ENCODE assay signal across 20 cellular contexts in the genomic region with DNA sequence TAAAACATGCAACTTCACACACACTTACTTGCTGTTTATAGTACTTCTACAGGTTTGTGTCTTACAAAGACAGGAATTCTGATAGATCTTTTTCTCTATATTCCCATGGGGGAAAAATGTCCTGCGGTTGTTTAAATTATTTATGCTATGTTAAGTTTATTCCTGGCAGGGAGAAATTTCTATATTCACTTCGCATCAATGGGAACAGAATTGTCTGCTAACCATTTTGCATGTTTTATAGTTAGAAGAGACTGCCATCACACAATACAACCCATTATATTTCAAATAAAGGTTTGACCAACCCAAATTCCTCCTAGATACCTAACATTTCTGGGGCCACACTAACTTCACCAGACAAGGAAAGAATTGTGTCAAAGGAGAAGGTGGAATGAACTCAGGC.
"Had no signal": no experiment of that assay in that cellular context is flagged by ENCODE, and none has a peak within 500 bp of the region (broad histone marks: within the 10 kb centered on the region; RNA-seq: fewer than 3 reads in every experiment).

No MANE protein-coding gene starts in this region.

- H2AFZ ChIP-seq: parathyroid adenoma had no signal

- H3K4me1 ChIP-seq: colonic mucosa, esophagus muscularis mucosa, foreskin keratinocyte, heart right ventricle, lower lobe of right lung, parathyroid adenoma, right lobe of liver, tibial nerve, upper lobe of left lung, uterus had no signal

- ATAC-seq: foreskin keratinocyte; heart right ventricle; left ventricle myocardium superior; lower lobe of right lung; natural killer cell; right lobe of liver; stimulated activated naive B cell treated with anti-CD40 and anti-IgM and Interleukin-4, amounts not matched to agents 10 μg/mL and 1 μg/mL and 100 μg/mL, for 72 hours had no signal

- H3K27ac ChIP-seq: colonic mucosa, esophagus muscularis mucosa, foreskin keratinocyte, heart right ventricle, lower lobe of right lung, parathyroid adenoma, right lobe of liver, thoracic aorta, tibial nerve, upper lobe of left lung, uterus had no signal

- H3K4me3 ChIP-seq: colonic mucosa, esophagus muscularis mucosa, heart right ventricle, lower lobe of right lung, right lobe of liver, thoracic aorta, tibial nerve, upper lobe of left lung, uterus had no signal

- H3K9ac ChIP-seq: parathyroid adenoma had no signal

- H3K36me3 ChIP-seq: colonic mucosa, esophagus muscularis mucosa, heart right ventricle, lower lobe of right lung, right lobe of liver, thoracic aorta, tibial nerve, upper lobe of left lung, uterus had no signal

- H3K9me3 ChIP-seq: colonic mucosa, right lobe of liver, tibial nerve had no signal

- H3K27me3 ChIP-seq: colonic mucosa, esophagus muscularis mucosa, foreskin keratinocyte, heart right ventricle, right lobe of liver, tibial nerve, upper lobe of left lung, uterus had no signal

- DNase-seq: colonic mucosa; effector memory CD4-positive, alpha-beta T cell; foreskin keratinocyte; glutamatergic neuron; heart right ventricle; hippocampal formation; left ventricle myocardium superior; lower lobe of right lung; natural killer cell; right lobe of liver; small intestine; stimulated activated CD4-positive, alpha-beta T cell treated with anti-CD3 and anti-CD28 coated beads, Interleukin-15, amount 100 ng/mL, for 24 hours; stimulated activated CD4-positive, alpha-beta T cell treated with anti-CD3 and anti-CD28 coated beads, Interleukin-2, amount 100 ng/mL, for 48 hours; stimulated activated naive B cell treated with anti-CD40 and anti-IgM and Interleukin-4, amounts not matched to agents 10 μg/mL and 1 μg/mL and 100 μg/mL, for 72 hours; upper lobe of left lung; uterus had no signal
